Comparison of ENCODE assay signal across 19 cellular contexts in the genomic region with DNA sequence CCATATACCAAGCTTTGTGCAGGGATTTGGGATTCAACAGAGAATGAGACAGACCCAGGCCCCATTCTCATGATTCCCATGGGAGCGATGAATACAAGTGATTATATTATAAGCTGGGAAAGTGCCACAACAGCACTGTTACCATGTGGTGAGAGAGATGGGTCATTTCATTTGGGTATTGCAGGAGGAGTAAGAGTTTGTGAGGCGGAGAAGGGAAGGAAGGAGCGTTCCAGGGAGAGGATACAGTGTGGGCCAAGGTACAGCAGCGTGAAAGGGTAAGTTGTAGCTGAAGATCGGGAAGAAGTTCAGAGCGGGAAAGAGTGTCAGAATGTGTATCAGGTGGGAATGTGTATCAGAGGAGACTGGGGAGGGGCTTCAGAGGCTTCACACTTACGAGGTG.
"Had no signal": no experiment of that assay in that cellular context is flagged by ENCODE, and none has a peak within 500 bp of the region (broad histone marks: within the 10 kb centered on the region; RNA-seq: fewer than 3 reads in every experiment).

No MANE protein-coding gene starts in this region.

- ATAC-seq: activated CD8-positive, alpha-beta T cell treated with anti-CD3 and anti-CD28 coated beads, Interleukin-2, amount 10 ng/mL, durations not matched to agents 7 days and 5 days; gastrocnemius medialis; natural killer cell treated with Interleukin-12 subunit alpha and Interleukin-12 subunit beta and Interleukin-15 and Interleukin-18, amount 100 ng/mL, for 72 hours; stimulated activated naive B cell treated with anti-CD40 and anti-IgM and Interleukin-4, amounts not matched to agents 10 μg/mL and 1 μg/mL and 100 μg/mL, for 72 hours had no signal

- H3K4me1 Mint-ChIP-seq: activated CD4-positive, alpha-beta T cell treated with anti-CD3 and anti-CD28 coated beads, Interleukin-2, amount 10 ng/mL, durations not matched to agents 7 days and 5 days; stimulated activated naive B cell treated with anti-CD40 and anti-IgM and Interleukin-4, amounts not matched to agents 10 μg/mL and 1 μg/mL and 100 μg/mL, for 72 hours had no signal

- H3K27me3 ChIP-seq: gastrocnemius medialis had no signal

- H3K36me3 Mint-ChIP-seq: brain; natural killer cell treated with Interleukin-12 subunit alpha and Interleukin-12 subunit beta and Interleukin-15 and Interleukin-18, amount 100 ng/mL, for 72 hours; stimulated activated naive B cell treated with anti-CD40 and anti-IgM and Interleukin-4, amounts not matched to agents 10 μg/mL and 1 μg/mL and 100 μg/mL, for 72 hours had no signal

- H3K4me3 ChIP-seq: coronary artery, gastrocnemius medialis, left ventricle myocardium inferior, spleen, thoracic aorta had no signal

- H3K27ac Mint-ChIP-seq: activated CD4-positive, alpha-beta T cell treated with anti-CD3 and anti-CD28 coated beads, Interleukin-2, amount 10 ng/mL, durations not matched to agents 7 days and 5 days; activated CD8-positive, alpha-beta T cell treated with anti-CD3 and anti-CD28 coated beads, Interleukin-2, amount 10 ng/mL, durations not matched to agents 7 days and 5 days; activated naive CD4-positive, alpha-beta T cell treated with anti-CD3 and anti-CD28 coated beads for 36 hours; activated T-cell treated with anti-CD3 and anti-CD28 coated beads, Interleukin-2, amount 50 U/mL, for 24 hours; activated T-helper 2 cell treated with anti-CD3 and anti-CD28 coated beads, Interferon-gamma antibody, Interleukin-2, Interleukin-4, amounts not matched to agents 10 μg/mL and 5 μg/mL and 100 μg/mL, durations not matched to agents 14 hours and 24 hours and 36 hours; natural killer cell treated with Interleukin-12 subunit alpha and Interleukin-12 subunit beta and Interleukin-15 and Interleukin-18, amount 100 ng/mL, for 72 hours; stimulated activated naive B cell treated with anti-CD40 and anti-IgM and Interleukin-4, amounts not matched to agents 10 μg/mL and 1 μg/mL and 100 μg/mL, for 72 hours; T-helper 1 cell treated with Interleukin-12 subunit alpha and Interleukin-12 subunit beta and Interleukin-4 antibody, amounts not matched to agents 30 μg/mL and 1 μg/mL, for 36 hours had no signal

- H2AFZ ChIP-seq: parathyroid adenoma had no signal

- H3K4me3 Mint-ChIP-seq: activated CD4-positive, alpha-beta T cell treated with anti-CD3 and anti-CD28 coated beads, Interleukin-2, amount 10 ng/mL, durations not matched to agents 7 days and 5 days; activated CD8-positive, alpha-beta T cell treated with anti-CD3 and anti-CD28 coated beads, Interleukin-2, amount 10 ng/mL, durations not matched to agents 7 days and 5 days; activated naive CD4-positive, alpha-beta T cell treated with anti-CD3 and anti-CD28 coated beads for 36 hours; activated T-cell treated with anti-CD3 and anti-CD28 coated beads, Interleukin-2, amount 50 U/mL, for 24 hours; brain; natural killer cell treated with Interleukin-12 subunit alpha and Interleukin-12 subunit beta and Interleukin-15 and Interleukin-18, amount 100 ng/mL, for 72 hours; stimulated activated naive B cell treated with anti-CD40 and anti-IgM and Interleukin-4, amounts not matched to agents 10 μg/mL and 1 μg/mL and 100 μg/mL, for 72 hours; T-helper 1 cell treated with Interleukin-12 subunit alpha and Interleukin-12 subunit beta and Interleukin-4 antibody, amounts not matched to agents 30 μg/mL and 1 μg/mL, for 36 hours had no signal

- FAIRE-seq: kidney had no signal

- H3K79me2 ChIP-seq: parathyroid adenoma had no signal

- H3K4me1 ChIP-seq: gastrocnemius medialis, parathyroid adenoma, spleen had no signal

- DNase-seq: activated CD4-positive, alpha-beta T cell treated with anti-CD3 and anti-CD28 coated beads, Interleukin-2, amount 10 ng/mL, durations not matched to agents 7 days and 5 days; activated CD8-positive, alpha-beta T cell treated with anti-CD3 and anti-CD28 coated beads, Interleukin-2, amount 10 ng/mL, durations not matched to agents 7 days and 5 days; activated T-cell treated with anti-CD3 and anti-CD28 coated beads, Interleukin-2, amount 50 U/mL, for 24 hours; central memory CD4-positive, alpha-beta T cell; erythroblast; gastrocnemius medialis; left ventricle myocardium inferior; stimulated activated naive B cell treated with anti-CD40 and anti-IgM and Interleukin-4, amounts not matched to agents 10 μg/mL and 1 μg/mL and 100 μg/mL, for 72 hours had no signal

- H3K9me3 ChIP-seq: gastrocnemius medialis, left ventricle myocardium inferior, neutrophil, spleen, thoracic aorta had no signal

- H3K27ac ChIP-seq: gastrocnemius medialis, left ventricle myocardium inferior, neutrophil, parathyroid adenoma, spleen, thoracic aorta had no signal

- H3K9me3 Mint-ChIP-seq: activated CD4-positive, alpha-beta T cell treated with anti-CD3 and anti-CD28 coated beads, Interleukin-2, amount 10 ng/mL, durations not matched to agents 7 days and 5 days; activated naive CD4-positive, alpha-beta T cell treated with anti-CD3 and anti-CD28 coated beads for 36 hours; activated T-cell treated with anti-CD3 and anti-CD28 coated beads, Interleukin-2, amount 50 U/mL, for 24 hours; activated T-helper 2 cell treated with anti-CD3 and anti-CD28 coated beads, Interferon-gamma antibody, Interleukin-2, Interleukin-4, amounts not matched to agents 10 μg/mL and 5 μg/mL and 100 μg/mL, durations not matched to agents 14 hours and 24 hours and 36 hours; brain; natural killer cell treated with Interleukin-12 subunit alpha and Interleukin-12 subunit beta and Interleukin-15 and Interleukin-18, amount 100 ng/mL, for 72 hours; stimulated activated naive B cell treated with anti-CD40 and anti-IgM and Interleukin-4, amounts not matched to agents 10 μg/mL and 1 μg/mL and 100 μg/mL, for 72 hours; T-helper 1 cell treated with Interleukin-12 subunit alpha and Interleukin-12 subunit beta and Interleukin-4 antibody, amounts not matched to agents 30 μg/mL and 1 μg/mL, for 36 hours had no signal

- H3K36me3 ChIP-seq: gastrocnemius medialis, left ventricle myocardium inferior, neutrophil, spleen, thoracic aorta had no signal

- H3K9ac ChIP-seq: parathyroid adenoma had no signal

- H3K27me3 Mint-ChIP-seq: activated T-cell treated with anti-CD3 and anti-CD28 coated beads, Interleukin-2, amount 50 U/mL, for 24 hours had no signal
